In genomic region chr1:80917225-80917624, GRCh38 we compare ENCODE assay signal across 2 cellular contexts.
TF ChIP-seq lines count a peak whose summit lies in the region.

No MANE protein-coding gene starts in this region.

TF ChIP-seq in GM23338, 12 proteins besides CTCF, POLR2A, EP300 and RAD21 (continued from another document):
- TF ChIP-seq STAT1 (IDR thresholded peaks at IDR 0.05; ENCODE audit: unreplicated experiment) (no peak), ZNF462 (CRISPR knock-in tag; IDR thresholded peaks at IDR 0.05) (no peak), CREB1 (CRISPR knock-in tag; IDR thresholded peaks at IDR 0.05; ENCODE audit: low read depth) (no peak), EZH2phosphoT487 (IDR thresholded peaks at IDR 0.05; ENCODE audit: unreplicated experiment) (no peak), JUNB (IDR thresholded peaks at IDR 0.05; ENCODE audit: unreplicated experiment) (no peak), ZNF331 (CRISPR knock-in tag; IDR thresholded peaks at IDR 0.05; ENCODE audit: low read depth) (no peak), POLR2AphosphoS5 (IDR thresholded peaks at IDR 0.05; ENCODE audit: low read depth) (no peak), NANOG (IDR thresholded peaks at IDR 0.05; ENCODE audit: borderline replicate concordance) (no peak), ZNF114 (CRISPR knock-in tag; IDR thresholded peaks at IDR 0.05) (no peak), EZH2 (IDR thresholded peaks at IDR 0.05; ENCODE audit: low read depth, unreplicated experiment) (no peak)

TF ChIP-seq in SK-N-SH treated with all-trans-retinoic acid at 6 μM for 48 hours, 23 proteins besides CTCF, POLR2A, EP300 and RAD21 (continued from another document):
- TF ChIP-seq PATZ1 (CRISPR knock-in tag; IDR thresholded peaks at IDR 0.05; ENCODE audit: borderline replicate concordance) (no peak), PPARA (CRISPR knock-in tag; IDR thresholded peaks at IDR 0.05; ENCODE audit: borderline replicate concordance) (no peak), TOX (CRISPR knock-in tag; IDR thresholded peaks at IDR 0.05; ENCODE audit: borderline replicate concordance) (no peak)
TF ChIP-seq in SK-N-SH treated with all-trans-retinoic acid at 6 μM for 48 hours: peak in this region for 4.
